In the genomic region with DNA sequence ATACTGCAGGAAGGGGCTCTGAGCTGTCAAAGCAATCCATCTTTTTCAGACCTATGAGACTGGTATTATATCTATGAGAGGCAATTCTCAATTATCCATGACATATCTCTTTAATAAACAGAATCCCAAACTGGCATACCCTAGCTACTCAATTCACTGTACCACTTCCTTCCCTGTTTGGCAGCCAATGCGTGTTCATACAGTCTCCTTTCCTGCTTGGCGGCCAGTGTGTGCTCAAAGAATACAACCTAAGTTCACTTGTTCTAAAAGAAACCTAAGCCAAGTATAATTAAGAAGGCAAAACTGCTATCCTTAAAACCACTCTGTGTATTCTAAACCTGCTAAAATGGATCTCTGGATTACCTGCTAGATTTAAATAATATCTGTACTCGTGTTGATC, we compare ENCODE assay signal across 14 cellular contexts. TPM values are rescaled to one million over a fixed set of nuclear protein-coding genes. Genes with fewer than 3 reads are reported as not detected.
DNase-seq lines count a peak whose midpoint lies in the region; ATAC-seq and TF ChIP-seq lines count a peak whose summit lies in the region.
"Had no signal": no experiment of that assay in that cellular context is flagged by ENCODE, and none has a peak within 500 bp of the region (broad histone marks: within the 10 kb centered on the region; RNA-seq: fewer than 3 reads in every experiment).

No MANE protein-coding gene starts in this region.

- ATAC-seq in Right ventricle myocardium superior (ENCODE audit: poor library complexity), result peak; percentile 53
- ATAC-seq in left cardiac atrium, result no peak
- ATAC-seq in HG02610 (IDR thresholded peaks at IDR 0.05; ENCODE audit: unreplicated experiment), result peak; percentile 25
- ATAC-seq in thoracic aorta (ENCODE audit: insufficient number of reproducible peaks, low FRiP score, low read depth), result no peak
- ATAC-seq in left colon, result no peak
- ATAC-seq in GM21723 (IDR thresholded peaks at IDR 0.05; ENCODE audit: unreplicated experiment), result no peak

- H3K9me3 ChIP-seq in thoracic aorta, result no peaks in the 10 kb centered on the region

- H3K27ac ChIP-seq in brain microvascular endothelial cell (peak overlapping the region; percentile 88), thoracic aorta (peak overlapping the region; percentile 17 to 65)

- TF ChIP-seq CTCF in brain microvascular endothelial cell (IDR thresholded peaks at IDR 0.05; ENCODE audit: low read depth, low read length, missing control alignments) (no peak), thoracic aorta (IDR thresholded peaks at IDR 0.05) (no peak)

- no peak for DNase-seq in Right ventricle myocardium superior
- DNase-seq in left cardiac atrium, result no peak
- DNase-seq in brain microvascular endothelial cell, result no peak
- no peak for DNase-seq in thoracic aorta (ENCODE audit: low spot score)
- no peak for DNase-seq in left colon
- DNase-seq in EL, result no peak
- DNase-seq: hypothalamus; NCI-H446; posterior cingulate gyrus; SIG-M5; stimulated activated naive CD4-positive, alpha-beta T cell treated with Interleukin-2 at 50 U/mL for 16 hours had no signal

- H3K4me3 ChIP-seq in brain microvascular endothelial cell (ENCODE audit: low read depth, low read length) (no peak overlapping the region), thoracic aorta (no peak overlapping the region)
- H3K4me3 ChIP-seq: smooth muscle cell had no signal

- H3K36me3 ChIP-seq in brain microvascular endothelial cell (replicated peaks) (no peaks in the 10 kb centered on the region), thoracic aorta (no peaks in the 10 kb centered on the region)

- no peaks in the 10 kb centered on the region for H3K27me3 ChIP-seq in brain microvascular endothelial cell (replicated peaks)
- H3K27me3 ChIP-seq in thoracic aorta (replicated peaks; ENCODE audit: insufficient read depth), result no peaks in the 10 kb centered on the region

- intact Hi-C loops in Right ventricle myocardium superior (cut with DNase I) (no loop called here), left cardiac atrium (cut with DNase I) (no loop called here), left colon (cut with DNase I, micrococcal nuclease) (no loop called here)

- in situ Hi-C loops in brain microvascular endothelial cell (cut with HindIII; ENCODE audit: low pct_ligation_motif_present, low sequenced_read_pairs), result no loop called here

- peaks cover 10 to 73% of the 10 kb centered on the region in 2 donors for H3K4me1 ChIP-seq in thoracic aorta (ENCODE audit: control insufficient read depth in 1 of 2, low read depth in 2 of 2)

RNA-seq across cellular contexts. Expression of a gene that starts 38.3 kb away (rescaled TPM):
- total RNA-seq in Right ventricle myocardium superior, result 34.7 TPM
- 10 to 100 TPM; 69.3 to 73.5 TPM for total RNA-seq in left cardiac atrium
- total RNA-seq in thoracic aorta, result 100 to 1,000 TPM in 1 of 2 donors, 10 to 100 TPM in 1; 97.9 to 116 TPM
- 10 to 100 TPM; 31.0 to 40.0 TPM for total RNA-seq in left colon

Comparison
In these comparisons a context has a peak if more than half of its experiments do, and no peak if none do; other contexts are left out.
1. ATAC-seq: peak in Right ventricle myocardium superior (single experiment) and HG02610 (single experiment); none in left cardiac atrium (0 of 2), thoracic aorta (single experiment), left colon (single experiment) and GM21723 (single experiment).